3 cellular contexts compared by ENCODE assay signal in genomic region chr18:1680108-1680507, GRCh38.
"Had no signal": no experiment of that assay in that cellular context is flagged by ENCODE, and none has a peak within 500 bp of the region (broad histone marks: within the 10 kb centered on the region; RNA-seq: fewer than 3 reads in every experiment).

No MANE protein-coding gene starts in this region.

- DNase-seq: GDM1, GF-D8 had no signal

- H3K4me3 ChIP-seq: GM12878 had no signal
